Comparison of ENCODE assay signal across 9 cellular contexts in the genomic region with DNA sequence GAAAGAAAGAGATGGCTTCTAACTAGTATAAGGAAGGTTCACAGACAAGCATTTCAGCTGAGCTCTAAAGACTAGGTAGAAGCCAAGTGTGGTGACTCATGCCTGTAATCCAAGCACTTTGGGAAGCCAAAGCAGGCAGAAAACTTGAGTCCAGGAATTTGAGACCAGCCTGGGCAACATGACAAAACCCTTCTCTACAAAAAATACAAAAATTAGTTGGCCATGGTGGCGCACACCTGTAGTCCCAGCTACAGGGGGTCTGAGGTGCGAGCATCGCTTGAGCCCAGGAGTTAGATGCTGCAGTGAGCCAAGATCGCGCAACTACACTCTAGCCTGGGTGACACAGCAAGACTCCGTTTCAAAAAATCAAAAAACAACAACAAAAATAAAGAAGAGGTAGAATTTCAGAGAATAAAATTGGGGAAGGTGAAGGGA. TPM values are rescaled to one million over a fixed set of nuclear protein-coding genes. Genes with fewer than 3 reads are reported as not detected.
DNase-seq lines count a peak whose midpoint lies in the region; ATAC-seq and TF ChIP-seq lines count a peak whose summit lies in the region.
"Had no signal": no experiment of that assay in that cellular context is flagged by ENCODE, and none has a peak within 500 bp of the region (broad histone marks: within the 10 kb centered on the region; RNA-seq: fewer than 3 reads in every experiment).

No MANE protein-coding gene starts in this region.

- H3K4me1 ChIP-seq in foreskin keratinocyte (peaks cover 26% of the 10 kb centered on the region), spleen (peaks cover 0 to 52% (median 17%) of the 10 kb centered on the region in 6 donors)

- intact Hi-C loops in spleen (cut with DNase I; ENCODE audit: low total_unique reads): no loop called here

- no peaks in the 10 kb centered on the region for H3K27me3 Mint-ChIP-seq in T-helper 17 cell

- H3K27ac ChIP-seq in foreskin keratinocyte (no peak overlapping the region), spleen (no peak overlapping the region)

- H3K4me3 ChIP-seq in spleen: no peak overlapping the region

- WGBS in spleen, 5 donors: 97 to 100% (median 98%) methylated on average over 6 of the region's 6 CpGs

- no peak overlapping the region for H3K4me3 Mint-ChIP-seq in T-helper 17 cell

- TF ChIP-seq POLR2A in spleen (IDR thresholded peaks at IDR 0.05): no peak

- peaks cover 15% of the 10 kb centered on the region for H3K4me1 Mint-ChIP-seq in T-helper 17 cell

- no peak for ATAC-seq in T-helper 17 cell
- ATAC-seq in foreskin keratinocyte: peak; percentile 62
- ATAC-seq in GM21423 (IDR thresholded peaks at IDR 0.05; ENCODE audit: unreplicated experiment): no peak

- H3K27me3 ChIP-seq in foreskin keratinocyte (no peaks in the 10 kb centered on the region), spleen (replicated peaks in 1 of 7) (no peaks in the 10 kb centered on the region)

- DNase-seq in HCEC 1CT: peak; percentile 73
- DNase-seq in T-helper 17 cell: no peak
- peak; percentile 31 to 70 for DNase-seq in foreskin keratinocyte
- peak; percentile 26 for DNase-seq in smooth muscle cell of the brain vasculature (ENCODE audit: low read depth, low spot score)
- no peak for DNase-seq in spleen
- no peak for DNase-seq in HEK293T (ENCODE audit: extremely low spot score)
- DNase-seq: activated T-cell treated with anti-CD3 and anti-CD28 coated beads for 4 hours, SHP77 had no signal

- H3K36me3 ChIP-seq in spleen: peaks cover 0 to 19% (median 0%) of the 10 kb centered on the region in 6 donors

- TF ChIP-seq CTCF in foreskin keratinocyte (conservative IDR thresholded peaks at IDR 0.05) (no peak), spleen (IDR thresholded peaks at IDR 0.05 in 8 of 11, conservative IDR thresholded peaks at IDR 0.05 in 3 of 11) (no peak)

- H3K27ac Mint-ChIP-seq in T-helper 17 cell: peak overlapping the region; percentile 71

- peaks cover 2% of the 10 kb centered on the region for H3K36me3 Mint-ChIP-seq in T-helper 17 cell (ENCODE audit: low read depth)

- POLR2A ChIA-PET in HEK293T (lab: Yijun Ruan, JAX): no interaction called here

- CTCF ChIA-PET in HEK293T (lab: Yijun Ruan, JAX): interaction anchor here (0.5 kb wide), 1 partner anchor 31 kb away, joined by 4 read pairs; no protein-coding TSS in a partner anchor

- H3K9me3 ChIP-seq in T-helper 17 cell (ENCODE audit: control insufficient read depth, low read length, poor library complexity, severe bottlenecking) (no peaks in the 10 kb centered on the region), spleen (no peaks in the 10 kb centered on the region)

TF ChIP-seq in HEK293T, 16 proteins besides CTCF, POLR2A, EP300 and RAD21:
- TF ChIP-seq FOXA1 (IDR thresholded peaks at IDR 0.05): no peak
- no peak for TF ChIP-seq ELF4 (IDR thresholded peaks at IDR 0.05)
- TF ChIP-seq FOXK2 (IDR thresholded peaks at IDR 0.05): no peak
- TF ChIP-seq BHLHE40 (IDR thresholded peaks at IDR 0.05; ENCODE audit: borderline replicate concordance): no peak
- TF ChIP-seq FOXM1 (IDR thresholded peaks at IDR 0.05; ENCODE audit: borderline replicate concordance): no peak
- TF ChIP-seq ZNF384 (IDR thresholded peaks at IDR 0.05): no peak

RNA-seq across cellular contexts. Expression of a gene that starts 27.8 kb away (rescaled TPM):
- 10 to 100 TPM; 17.4 to 20.5 TPM for total RNA-seq in T-helper 17 cell
- 12.9 and 14.1 TPM in 2 replicates for total RNA-seq in foreskin keratinocyte
- 10.4 and 11.3 TPM in 2 replicates for polyA plus RNA-seq in foreskin keratinocyte
- total RNA-seq in spleen: 10 to 100 TPM; 18.7 to 30.2 (median 23.7) TPM
- polyA plus RNA-seq in spleen: 10 to 100 TPM in 1 of 3 donors, 1 to 10 TPM in 2; 8.6 to 12.4 (median 9.9) TPM

RNA-seq across cellular contexts. Expression of a gene that starts 42.6 kb away (rescaled TPM):
- total RNA-seq in T-helper 17 cell: 100 to 1,000 TPM; 123 to 133 TPM
- 126 and 127 TPM in 2 replicates for total RNA-seq in foreskin keratinocyte
- polyA plus RNA-seq in foreskin keratinocyte: 104 and 119 TPM in 2 replicates
- total RNA-seq in spleen: 100 to 1,000 TPM in 4 of 7 donors, 10 to 100 TPM in 3; 68.9 to 129 (median 103) TPM
- 10 to 100 TPM; 37.8 to 84.1 (median 53.8) TPM for polyA plus RNA-seq in spleen

Comparison
In these comparisons a context has a peak if more than half of its experiments do, and no peak if none do; other contexts are left out.
1. DNase-seq: peak in HCEC 1CT (single experiment), foreskin keratinocyte (2 of 2) and smooth muscle cell of the brain vasculature (single experiment); none in T-helper 17 cell (0 of 3), spleen (single experiment) and HEK293T (single experiment).